Comparison of ENCODE assay signal across 19 cellular contexts in the genomic region with DNA sequence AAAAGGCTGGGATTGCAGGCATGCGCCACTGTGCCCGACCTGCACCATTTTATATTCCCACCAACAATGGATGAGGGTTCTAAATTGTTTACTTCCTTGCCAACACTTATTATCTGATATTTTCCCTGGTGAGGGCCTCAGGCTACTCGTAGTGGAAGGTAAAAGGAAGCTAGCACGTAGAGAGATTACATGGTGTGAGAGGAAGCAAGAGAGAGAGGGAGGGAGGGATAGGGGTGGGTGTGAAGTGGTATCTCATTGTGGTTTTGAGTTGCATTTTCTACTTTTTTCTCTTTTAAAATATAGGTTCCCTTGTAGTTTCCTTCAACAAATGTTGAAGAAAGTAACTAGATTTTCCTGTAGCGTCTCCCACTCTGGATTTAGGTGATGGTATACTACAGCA. TPM values are rescaled to one million over a fixed set of nuclear protein-coding genes. Genes with fewer than 3 reads are reported as not detected.
DNase-seq lines count a peak whose midpoint lies in the region; ATAC-seq, FAIRE-seq and TF ChIP-seq lines count a peak whose summit lies in the region.
"Had no signal": no experiment of that assay in that cellular context is flagged by ENCODE, and none has a peak within 500 bp of the region (broad histone marks: within the 10 kb centered on the region; RNA-seq: fewer than 3 reads in every experiment).

No MANE protein-coding gene starts in this region.

- no peak overlapping the region for H3K4me3 Mint-ChIP-seq in naive thymus-derived CD4-positive, alpha-beta T cell

- in situ Hi-C loops in K562 (cut with MboI) = no loop called here

- no peak for ATAC-seq in K562
- peak; percentile 34 for ATAC-seq in naive thymus-derived CD4-positive, alpha-beta T cell
- ATAC-seq: HCT116 had no signal

- H3K4me3 ChIP-seq in Jurkat, Clone E6-1 (ENCODE audit: low read length) = no peak overlapping the region
- H3K4me3 ChIP-seq in K562 = no peak overlapping the region
- H3K4me3 ChIP-seq in naive thymus-derived CD4-positive, alpha-beta T cell (ENCODE audit: low read length) = no peak overlapping the region

- H3K4me1 Mint-ChIP-seq in naive thymus-derived CD4-positive, alpha-beta T cell = peaks cover 0 to 6% (median 0%) of the 10 kb centered on the region in 7 donors
- H3K4me1 Mint-ChIP-seq: CD4-positive, alpha-beta memory T cell had no signal

- no peak for TF ChIP-seq EP300 in K562 (IDR thresholded peaks at IDR 0.05; ENCODE audit: low read length)

- DNase-seq in Jurkat, Clone E6-1 (ENCODE audit: low read depth, low spot score) = peak; percentile 19
- DNase-seq in OCI-M1 (lab: John Stamatoyannopoulos, UW) (peak; percentile 39), K562 (ENCODE audit: extremely low read depth in 1 of 4, low spot score in 3 of 4) (no peak), EL (no peak), NOMO-1 treated with dmso at 0.1 percent for 144 hours (lab: John Stamatoyannopoulos, UW; ENCODE audit: unreplicated experiment) (no peak), GM20000 (ENCODE audit: low spot score) (no peak)
- DNase-seq in naive thymus-derived CD4-positive, alpha-beta T cell = no peak
- DNase-seq: ACHN; BE2C; CD4-positive, alpha-beta memory T cell; DMS79 had no signal

- no peak overlapping the region for H3K9ac ChIP-seq in K562 (ENCODE audit: insufficient read depth in 1 of 2, low read depth in 2 of 2, low read length in 2 of 2)

- POLR2A ChIA-PET in K562 (lab: Yijun Ruan, JAX) = interaction anchor here (0.7 kb wide), 1 partner anchor 280 kb away, joined by 3 read pairs; no protein-coding TSS in a partner anchor
- POLR2A ChIA-PET in naive thymus-derived CD4-positive, alpha-beta T cell (lab: Charles Lee) = no interaction called here

- H3K9me3 ChIP-seq in K562 (replicated peaks; ENCODE audit: control insufficient read depth, insufficient read depth, low read depth, low read length) = no peaks in the 10 kb centered on the region
- no peaks in the 10 kb centered on the region for H3K9me3 ChIP-seq in naive thymus-derived CD4-positive, alpha-beta T cell (ENCODE audit: control insufficient read depth in 2 of 3, low read length in 3 of 3)
- H3K9me3 ChIP-seq: BE2C had no signal

- 0 out of 5 replicates have a peak, but pooled peaks cover 2 to 3% of the 10 kb centered on the region in 2 experiments for H3K27me3 ChIP-seq in K562 (ENCODE audit: control insufficient read depth in 2 of 2, insufficient read depth in 2 of 2, low read length in 2 of 2)
- H3K27me3 ChIP-seq in naive thymus-derived CD4-positive, alpha-beta T cell (ENCODE audit: control insufficient read depth in 2 of 2, insufficient read depth in 2 of 2, low read length in 2 of 2) = no peaks in the 10 kb centered on the region

- H3K27ac Mint-ChIP-seq in naive thymus-derived CD4-positive, alpha-beta T cell = no peak overlapping the region
- H3K27ac Mint-ChIP-seq: CD4-positive, alpha-beta memory T cell had no signal

- no peak for FAIRE-seq in K562 (lab: Jason Lieb, UNC)
- FAIRE-seq: G401.6, GM12892, GM19239, H1 had no signal

- no peaks in the 10 kb centered on the region for H3K36me3 Mint-ChIP-seq in naive thymus-derived CD4-positive, alpha-beta T cell
- H3K36me3 Mint-ChIP-seq: CD4-positive, alpha-beta memory T cell had no signal

- no peak for TF ChIP-seq RAD21 in K562 (CRISPR knock-in tag; conservative IDR thresholded peaks at IDR 0.05 in 1 of 2, IDR thresholded peaks at IDR 0.05 in 1 of 2)

- WGBS in K562 (ENCODE audit: insufficient coverage, low coverage, missing lambda C conversion rate) = 0% methylated on average over 5 of the region's 5 CpGs

- TF ChIP-seq POLR2A in K562 (conservative IDR thresholded peaks at IDR 0.05) = no peak

- H4K20me1 ChIP-seq in K562 (replicated peaks; ENCODE audit: control insufficient read depth, insufficient read depth, low read length) = no peaks in the 10 kb centered on the region

- no peak overlapping the region for H3K27ac ChIP-seq in K562 (ENCODE audit: extremely low read depth, low read depth, low read length)
- no peak overlapping the region for H3K27ac ChIP-seq in naive thymus-derived CD4-positive, alpha-beta T cell (ENCODE audit: low read depth, low read length)
- H3K27ac ChIP-seq: C4-2B, HL-60 had no signal

- no peaks in the 10 kb centered on the region for H3K9me3 Mint-ChIP-seq in naive thymus-derived CD4-positive, alpha-beta T cell

- H2AFZ ChIP-seq in K562 (ENCODE audit: low read depth, low read length) = no peak overlapping the region

- intact Hi-C loops in K562 (cut with micrococcal nuclease) = no loop called here
- intact Hi-C loops in naive thymus-derived CD4-positive, alpha-beta T cell (cut with micrococcal nuclease) = no loop called here

- no TSS peak for BruUV-seq in K562 (replicated peaks; lab: Mats Ljungman, UMichigan)

- no peak for TF ChIP-seq CTCF in K562 (IDR thresholded peaks at IDR 0.05 in 2 of 3, conservative IDR thresholded peaks at IDR 0.05 in 1 of 3; ENCODE audit: insufficient read depth in 2 of 3, low read depth in 1 of 3, low read length in 3 of 3)
- TF ChIP-seq CTCF in GM20000 (IDR thresholded peaks at IDR 0.05; ENCODE audit: extremely low read depth, missing control alignments) = no peak

- H3K9me1 ChIP-seq in K562 (ENCODE audit: control insufficient read depth, insufficient read depth, low read length) = no peaks in the 10 kb centered on the region

- H3K27me3 Mint-ChIP-seq in naive thymus-derived CD4-positive, alpha-beta T cell = peaks cover 22 to 42% (median 39%) of the 10 kb centered on the region in 5 donors

- no peak overlapping the region for H3K4me2 ChIP-seq in K562 (ENCODE audit: insufficient read depth, low read length)

- no peaks in the 10 kb centered on the region for H3K79me2 ChIP-seq in K562 (ENCODE audit: control insufficient read depth, insufficient read depth, low read length)

- CTCF ChIA-PET in K562 (lab: Yijun Ruan, JAX; ENCODE audit: low intra/inter-chr PET ratio) = no interaction called here
- CTCF ChIA-PET in naive thymus-derived CD4-positive, alpha-beta T cell (lab: Charles Lee) = interaction anchor here (0.6 kb wide), 1 partner anchor 267 kb away, joined by 4 read pairs; no protein-coding TSS in a partner anchor

- H3K36me3 ChIP-seq in K562 (ENCODE audit: control insufficient read depth, insufficient read depth, low read length) = no peaks in the 10 kb centered on the region
- H3K36me3 ChIP-seq in naive thymus-derived CD4-positive, alpha-beta T cell (ENCODE audit: control insufficient read depth in 2 of 3, insufficient read depth in 3 of 3, low read length in 3 of 3) = no peaks in the 10 kb centered on the region
- H3K36me3 ChIP-seq: BE2C had no signal

- H3K4me1 ChIP-seq in K562 (replicated peaks in 1 of 2; ENCODE audit: control insufficient read depth in 2 of 2, insufficient read depth in 2 of 2, low read length in 2 of 2) = no peaks in the 10 kb centered on the region
- no peaks in the 10 kb centered on the region for H3K4me1 ChIP-seq in naive thymus-derived CD4-positive, alpha-beta T cell (ENCODE audit: control insufficient read depth in 2 of 2, insufficient read depth in 2 of 2, low read length in 2 of 2)
- H3K4me1 ChIP-seq: BE2C had no signal

TF ChIP-seq in K562, 482 proteins besides CTCF, POLR2A, EP300 and RAD21:
- TF ChIP-seq, protein P1, sequence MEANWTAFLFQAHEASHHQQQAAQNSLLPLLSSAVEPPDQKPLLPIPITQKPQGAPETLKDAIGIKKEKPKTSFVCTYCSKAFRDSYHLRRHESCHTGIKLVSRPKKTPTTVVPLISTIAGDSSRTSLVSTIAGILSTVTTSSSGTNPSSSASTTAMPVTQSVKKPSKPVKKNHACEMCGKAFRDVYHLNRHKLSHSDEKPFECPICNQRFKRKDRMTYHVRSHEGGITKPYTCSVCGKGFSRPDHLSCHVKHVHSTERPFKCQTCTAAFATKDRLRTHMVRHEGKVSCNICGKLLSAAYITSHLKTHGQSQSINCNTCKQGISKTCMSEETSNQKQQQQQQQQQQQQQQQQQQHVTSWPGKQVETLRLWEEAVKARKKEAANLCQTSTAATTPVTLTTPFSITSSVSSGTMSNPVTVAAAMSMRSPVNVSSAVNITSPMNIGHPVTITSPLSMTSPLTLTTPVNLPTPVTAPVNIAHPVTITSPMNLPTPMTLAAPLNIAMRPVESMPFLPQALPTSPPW (CRISPR knock-in tag; IDR thresholded peaks at IDR 0.05) = peak; percentile 38; the same call in 1 of the 2 replicates
- no peak for TF ChIP-seq FOXK1 (CRISPR knock-in tag; IDR thresholded peaks at IDR 0.05; ENCODE audit: borderline replicate concordance)

RNA-seq across cellular contexts. Expression of a gene that starts 30.9 kb away (rescaled TPM):
- not detected for polyA plus RNA-seq in Jurkat, Clone E6-1 (2012; ENCODE audit: insufficient read depth, insufficient read length)
- total RNA-seq in K562 (2011; cell fraction: chromatin; rRNA removed; ENCODE audit: low replicate concordance) = not detected in 2 replicates
- not detected in 2 replicates for total RNA-seq in K562 (2011; cell fraction: nucleolus; rRNA removed)
- 0.44 TPM in 1 of 2 replicates, not detected in the other for total RNA-seq in K562 (2011; cell fraction: nucleoplasm; rRNA removed)
- total RNA-seq in K562 (2014; rRNA removed) (not detected in 2 replicates), K562 (2014; rRNA removed; fragmentation: Illumina TruSeq; extraction: Trizol) (not detected in 2 replicates), K562 (2015; rRNA removed; fragmentation: Illumina TruSeq; extraction: Trizol) (not detected in 2 replicates), K562 (2021) (not detected in 2 replicates)
- polyA plus RNA-seq in K562 (2011; rRNA removed) (not detected in 2 replicates), K562 (2014; fragmentation: Illumina TruSeq; extraction: Trizol) (not detected in 2 replicates), K562 (2014; fragmentation: Nextera tagmentation; extraction: Ambion mirVana) (not detected), K562 (2014; rRNA removed) (not detected in 2 replicates)
- not detected in 2 replicates for polyA plus RNA-seq in K562 (2011; cell fraction: cytosol; rRNA removed)
- not detected in 2 replicates for polyA plus RNA-seq in K562 (2011; cell fraction: nucleus; rRNA removed)
- 0.01 TPM in 1 of 2 replicates, not detected in the other for polyA plus RNA-seq in K562 (2012)
- not detected in 2 replicates for polyA minus RNA-seq in K562 (2011; rRNA and poly(A)+ RNA removed)
- polyA minus RNA-seq in K562 (2011; cell fraction: cytosol; rRNA and poly(A)+ RNA removed) = not detected in 2 replicates
- not detected in 2 replicates for polyA minus RNA-seq in K562 (2011; cell fraction: nucleus; rRNA and poly(A)+ RNA removed)
- total RNA-seq in naive thymus-derived CD4-positive, alpha-beta T cell = under 1 TPM in 1 of 5 experiments, not detected in 4; 0.49 TPM
- not detected for polyA plus RNA-seq in naive thymus-derived CD4-positive, alpha-beta T cell
- total RNA-seq: A172; CD4-positive, alpha-beta memory T cell; H1 had no signal
- polyA plus RNA-seq: CD4-positive, alpha-beta memory T cell had no signal

Comparison
In these comparisons a context has a peak if more than half of its experiments do, and no peak if none do; other contexts are left out.
1. DNase-seq: peak in Jurkat, Clone E6-1 (single experiment) and OCI-M1 (single experiment); none in K562 (0 of 4), naive thymus-derived CD4-positive, alpha-beta T cell (0 of 9), EL (single experiment), NOMO-1 treated with dmso at 0.1 percent for 144 hours (single experiment) and GM20000 (single experiment).